In genomic region chr10:119651514-119652327, GRCh38 we compare ENCODE assay signal across 1 cellular context.
TF ChIP-seq lines count a peak whose summit lies in the region.

No MANE protein-coding gene starts in this region.

TF ChIP-seq in HepG2, 621 proteins besides CTCF, POLR2A, EP300 and RAD21 (continued from another document and continues in another):
- TF ChIP-seq ZNF142 (CRISPR knock-in tag; IDR thresholded peaks at IDR 0.05) (no peak), PBX3 (CRISPR knock-in tag; IDR thresholded peaks at IDR 0.05; ENCODE audit: borderline replicate concordance) (no peak), ZNF619 (CRISPR knock-in tag; IDR thresholded peaks at IDR 0.05) (no peak), HES4 (CRISPR knock-in tag; IDR thresholded peaks at IDR 0.05; ENCODE audit: borderline replicate concordance) (0 out of 2 replicates have a peak, but pooled peaks have one; percentile 21), ZNF772 (CRISPR knock-in tag; IDR thresholded peaks at IDR 0.05) (peak; percentile 69; the same call in 1 of the 2 replicates), EZH2 (conservative IDR thresholded peaks at IDR 0.05; ENCODE audit: low read depth, low read length) (no peak), ZNF263 (CRISPR knock-in tag; IDR thresholded peaks at IDR 0.05) (no peak), KLF13 (CRISPR knock-in tag; IDR thresholded peaks at IDR 0.05) (no peak), ZNF484 (CRISPR knock-in tag; IDR thresholded peaks at IDR 0.05; ENCODE audit: borderline replicate concordance, low read depth) (no peak), MTERF4 (CRISPR knock-in tag; IDR thresholded peaks at IDR 0.05) (0 out of 2 replicates have a peak, but pooled peaks have one; percentile 8), RBFOX2 (IDR thresholded peaks at IDR 0.05; ENCODE audit: low read depth, low read length) (peak; percentile 71), ZNF24 (IDR thresholded peaks at IDR 0.05) (no peak), KAT7 (CRISPR knock-in tag; IDR thresholded peaks at IDR 0.05; ENCODE audit: borderline replicate concordance) (no peak), ZNF274 (CRISPR knock-in tag; IDR thresholded peaks at IDR 0.05) (0 out of 2 replicates have a peak, but pooled peaks have one; percentile 34), ONECUT2 (CRISPR knock-in tag; IDR thresholded peaks at IDR 0.05) (no peak), YEATS4 (CRISPR knock-in tag; IDR thresholded peaks at IDR 0.05; ENCODE audit: borderline replicate concordance) (no peak; the same call in 1 of the 2 replicates), MED8 (CRISPR knock-in tag; IDR thresholded peaks at IDR 0.05; ENCODE audit: insufficient replicate concordance) (no peak), BCL3 (CRISPR knock-in tag; IDR thresholded peaks at IDR 0.05) (peak; percentile 50; the same call in 1 of the 2 replicates), SRY (CRISPR knock-in tag; IDR thresholded peaks at IDR 0.05) (0 out of 2 replicates have a peak, but pooled peaks have one; percentile 54), FOXM1 (CRISPR knock-in tag; IDR thresholded peaks at IDR 0.05) (no peak), ZNF687 (CRISPR knock-in tag; IDR thresholded peaks at IDR 0.05) (peak; percentile 62; the same call in 1 of the 2 replicates), KLF11 (CRISPR knock-in tag; IDR thresholded peaks at IDR 0.05) (no peak), PHF8 (CRISPR knock-in tag; IDR thresholded peaks at IDR 0.05) (peak; percentile 51), CENPT (CRISPR knock-in tag; IDR thresholded peaks at IDR 0.05; ENCODE audit: low read depth) (no peak), GATA4 (IDR thresholded peaks at IDR 0.05; ENCODE audit: borderline replicate concordance, low read depth) (no peak), ZFP90 (CRISPR knock-in tag; IDR thresholded peaks at IDR 0.05; ENCODE audit: borderline replicate concordance) (no peak), ASH2L (IDR thresholded peaks at IDR 0.05; ENCODE audit: insufficient read length, low read depth, low read length) (peak; percentile 46), DR1 (CRISPR knock-in tag; IDR thresholded peaks at IDR 0.05) (peak; percentile 13; the same call in 1 of the 2 replicates)
- TF ChIP-seq, protein P1, sequence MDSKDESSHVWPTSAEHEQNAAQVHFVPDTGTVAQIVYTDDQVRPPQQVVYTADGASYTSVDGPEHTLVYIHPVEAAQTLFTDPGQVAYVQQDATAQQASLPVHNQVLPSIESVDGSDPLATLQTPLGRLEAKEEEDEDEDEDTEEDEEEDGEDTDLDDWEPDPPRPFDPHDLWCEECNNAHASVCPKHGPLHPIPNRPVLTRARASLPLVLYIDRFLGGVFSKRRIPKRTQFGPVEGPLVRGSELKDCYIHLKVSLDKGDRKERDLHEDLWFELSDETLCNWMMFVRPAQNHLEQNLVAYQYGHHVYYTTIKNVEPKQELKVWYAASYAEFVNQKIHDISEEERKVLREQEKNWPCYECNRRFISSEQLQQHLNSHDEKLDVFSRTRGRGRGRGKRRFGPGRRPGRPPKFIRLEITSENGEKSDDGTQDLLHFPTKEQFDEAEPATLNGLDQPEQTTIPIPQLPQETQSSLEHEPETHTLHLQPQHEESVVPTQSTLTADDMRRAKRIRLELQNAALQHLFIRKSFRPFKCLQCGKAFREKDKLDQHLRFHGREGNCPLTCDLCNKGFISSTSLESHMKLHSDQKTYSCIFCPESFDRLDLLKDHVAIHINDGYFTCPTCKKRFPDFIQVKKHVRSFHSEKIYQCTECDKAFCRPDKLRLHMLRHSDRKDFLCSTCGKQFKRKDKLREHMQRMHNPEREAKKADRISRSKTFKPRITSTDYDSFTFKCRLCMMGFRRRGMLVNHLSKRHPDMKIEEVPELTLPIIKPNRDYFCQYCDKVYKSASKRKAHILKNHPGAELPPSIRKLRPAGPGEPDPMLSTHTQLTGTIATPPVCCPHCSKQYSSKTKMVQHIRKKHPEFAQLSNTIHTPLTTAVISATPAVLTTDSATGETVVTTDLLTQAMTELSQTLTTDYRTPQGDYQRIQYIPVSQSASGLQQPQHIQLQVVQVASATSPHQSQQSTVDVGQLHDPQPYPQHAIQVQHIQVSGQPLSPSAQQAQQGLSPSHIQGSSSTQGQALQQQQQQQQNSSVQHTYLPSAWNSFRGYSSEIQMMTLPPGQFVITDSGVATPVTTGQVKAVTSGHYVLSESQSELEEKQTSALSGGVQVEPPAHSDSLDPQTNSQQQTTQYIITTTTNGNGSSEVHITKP (CRISPR knock-in tag; IDR thresholded peaks at IDR 0.05; ENCODE audit: low read depth) = no peak
- TF ChIP-seq, protein P2, sequence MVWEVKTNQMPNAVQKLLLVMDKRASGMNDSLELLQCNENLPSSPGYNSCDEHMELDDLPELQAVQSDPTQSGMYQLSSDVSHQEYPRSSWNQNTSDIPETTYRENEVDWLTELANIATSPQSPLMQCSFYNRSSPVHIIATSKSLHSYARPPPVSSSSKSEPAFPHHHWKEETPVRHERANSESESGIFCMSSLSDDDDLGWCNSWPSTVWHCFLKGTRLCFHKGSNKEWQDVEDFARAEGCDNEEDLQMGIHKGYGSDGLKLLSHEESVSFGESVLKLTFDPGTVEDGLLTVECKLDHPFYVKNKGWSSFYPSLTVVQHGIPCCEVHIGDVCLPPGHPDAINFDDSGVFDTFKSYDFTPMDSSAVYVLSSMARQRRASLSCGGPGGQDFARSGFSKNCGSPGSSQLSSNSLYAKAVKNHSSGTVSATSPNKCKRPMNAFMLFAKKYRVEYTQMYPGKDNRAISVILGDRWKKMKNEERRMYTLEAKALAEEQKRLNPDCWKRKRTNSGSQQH (CRISPR knock-in tag; IDR thresholded peaks at IDR 0.05; ENCODE audit: low read depth) = peak; percentile 67; the same call in 1 of the 2 replicates
- TF ChIP-seq, protein P3, sequence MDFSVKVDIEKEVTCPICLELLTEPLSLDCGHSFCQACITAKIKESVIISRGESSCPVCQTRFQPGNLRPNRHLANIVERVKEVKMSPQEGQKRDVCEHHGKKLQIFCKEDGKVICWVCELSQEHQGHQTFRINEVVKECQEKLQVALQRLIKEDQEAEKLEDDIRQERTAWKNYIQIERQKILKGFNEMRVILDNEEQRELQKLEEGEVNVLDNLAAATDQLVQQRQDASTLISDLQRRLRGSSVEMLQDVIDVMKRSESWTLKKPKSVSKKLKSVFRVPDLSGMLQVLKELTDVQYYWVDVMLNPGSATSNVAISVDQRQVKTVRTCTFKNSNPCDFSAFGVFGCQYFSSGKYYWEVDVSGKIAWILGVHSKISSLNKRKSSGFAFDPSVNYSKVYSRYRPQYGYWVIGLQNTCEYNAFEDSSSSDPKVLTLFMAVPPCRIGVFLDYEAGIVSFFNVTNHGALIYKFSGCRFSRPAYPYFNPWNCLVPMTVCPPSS (IDR thresholded peaks at IDR 0.05) = no peak
- TF ChIP-seq, protein P4, sequence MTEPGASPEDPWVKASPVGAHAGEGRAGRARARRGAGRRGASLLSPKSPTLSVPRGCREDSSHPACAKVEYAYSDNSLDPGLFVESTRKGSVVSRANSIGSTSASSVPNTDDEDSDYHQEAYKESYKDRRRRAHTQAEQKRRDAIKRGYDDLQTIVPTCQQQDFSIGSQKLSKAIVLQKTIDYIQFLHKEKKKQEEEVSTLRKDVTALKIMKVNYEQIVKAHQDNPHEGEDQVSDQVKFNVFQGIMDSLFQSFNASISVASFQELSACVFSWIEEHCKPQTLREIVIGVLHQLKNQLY (CRISPR knock-in tag; IDR thresholded peaks at IDR 0.05) = no peak
- TF ChIP-seq, protein P5, sequence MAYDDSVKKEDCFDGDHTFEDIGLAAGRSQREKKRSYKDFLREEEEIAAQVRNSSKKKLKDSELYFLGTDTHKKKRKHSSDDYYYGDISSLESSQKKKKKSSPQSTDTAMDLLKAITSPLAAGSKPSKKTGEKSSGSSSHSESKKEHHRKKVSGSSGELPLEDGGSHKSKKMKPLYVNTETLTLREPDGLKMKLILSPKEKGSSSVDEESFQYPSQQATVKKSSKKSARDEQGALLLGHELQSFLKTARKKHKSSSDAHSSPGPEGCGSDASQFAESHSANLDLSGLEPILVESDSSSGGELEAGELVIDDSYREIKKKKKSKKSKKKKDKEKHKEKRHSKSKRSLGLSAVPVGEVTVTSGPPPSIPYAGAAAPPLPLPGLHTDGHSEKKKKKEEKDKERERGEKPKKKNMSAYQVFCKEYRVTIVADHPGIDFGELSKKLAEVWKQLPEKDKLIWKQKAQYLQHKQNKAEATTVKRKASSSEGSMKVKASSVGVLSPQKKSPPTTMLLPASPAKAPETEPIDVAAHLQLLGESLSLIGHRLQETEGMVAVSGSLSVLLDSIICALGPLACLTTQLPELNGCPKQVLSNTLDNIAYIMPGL (CRISPR knock-in tag; IDR thresholded peaks at IDR 0.05; ENCODE audit: borderline replicate concordance in 1 of 2, low read depth in 1 of 2) = peak in 1 of 2 experiments; percentile 37; a peak in 2 of 4 replicates
